21 cellular contexts compared by ENCODE assay signal in genomic region chr14:80523518-80524117, GRCh38.
DNase-seq lines count a peak whose midpoint lies in the region; ATAC-seq and TF ChIP-seq lines count a peak whose summit lies in the region.
"Had no signal": no experiment of that assay in that cellular context is flagged by ENCODE, and none has a peak within 500 bp of the region (broad histone marks: within the 10 kb centered on the region; RNA-seq: fewer than 3 reads in every experiment).

No MANE protein-coding gene starts in this region.

- peaks cover 6% of the 10 kb centered on the region for H3K4me1 ChIP-seq in osteoblast (ENCODE audit: insufficient read depth, low read length)
- H3K4me1 ChIP-seq: spleen had no signal

- H3K27ac Mint-ChIP-seq in activated T-cell treated with anti-CD3 and anti-CD28 coated beads, Interleukin-2, amount 50 U/mL, for 72 hours, result no peak overlapping the region
- H3K27ac Mint-ChIP-seq: natural killer cell, progenitor cell of endocrine pancreas, T-helper 17 cell had no signal

- no peak overlapping the region for H2AFZ ChIP-seq in osteoblast (ENCODE audit: low read length)

- H3K4me1 Mint-ChIP-seq in activated T-cell treated with anti-CD3 and anti-CD28 coated beads, Interleukin-2, amount 50 U/mL, for 72 hours (ENCODE audit: low read depth), result no peaks in the 10 kb centered on the region
- H3K4me1 Mint-ChIP-seq: natural killer cell, T-helper 17 cell had no signal

- H3K27me3 Mint-ChIP-seq in activated T-cell treated with anti-CD3 and anti-CD28 coated beads, Interleukin-2, amount 50 U/mL, for 72 hours (ENCODE audit: low read depth), result no peaks in the 10 kb centered on the region
- H3K27me3 Mint-ChIP-seq: progenitor cell of endocrine pancreas, T-helper 17 cell had no signal

- TF ChIP-seq CTCF in epithelial cell of esophagus (IDR thresholded peaks at IDR 0.05; ENCODE audit: insufficient read depth, low read depth, low read length, missing control alignments) (no peak), osteoblast (IDR thresholded peaks at IDR 0.05; ENCODE audit: extremely low read depth, low read depth, low read length) (no peak)

- no peaks in the 10 kb centered on the region for H4K20me1 ChIP-seq in osteoblast (ENCODE audit: insufficient read depth, low read length)

- no peak overlapping the region for H3K4me3 ChIP-seq in epithelial cell of esophagus (ENCODE audit: low read length)
- H3K4me3 ChIP-seq in osteoblast (ENCODE audit: insufficient read depth, low read length), result no peak overlapping the region
- H3K4me3 ChIP-seq: spleen had no signal

- H3K9me3 Mint-ChIP-seq in activated T-cell treated with anti-CD3 and anti-CD28 coated beads, Interleukin-2, amount 50 U/mL, for 72 hours, result peaks cover 0 to 7% of the 10 kb centered on the region in 2 donors

- no peak overlapping the region for H3K27ac ChIP-seq in osteoblast (ENCODE audit: low read depth, low read length)
- H3K27ac ChIP-seq: spleen, VCaP had no signal

- ATAC-seq in HG02610 (IDR thresholded peaks at IDR 0.05; ENCODE audit: unreplicated experiment) (no peak), GM18909 (IDR thresholded peaks at IDR 0.05; ENCODE audit: poor library complexity, unreplicated experiment) (no peak), HG02623 (IDR thresholded peaks at IDR 0.05; ENCODE audit: unreplicated experiment) (no peak)
- ATAC-seq in activated T-cell treated with anti-CD3 and anti-CD28 coated beads, Interleukin-2, amount 50 U/mL, for 72 hours (replicated peaks in 1 of 2), result no peak
- ATAC-seq: HepG2, natural killer cell, T-helper 17 cell had no signal

- H3K79me2 ChIP-seq in osteoblast (ENCODE audit: insufficient read depth, low read length), result no peaks in the 10 kb centered on the region

- no peak overlapping the region for H3K4me2 ChIP-seq in osteoblast (ENCODE audit: insufficient read depth, low read length)

- H3K36me3 ChIP-seq in osteoblast (ENCODE audit: insufficient read depth, low read length), result no peaks in the 10 kb centered on the region

- no peak overlapping the region for H3K4me3 Mint-ChIP-seq in activated T-cell treated with anti-CD3 and anti-CD28 coated beads, Interleukin-2, amount 50 U/mL, for 72 hours
- H3K4me3 Mint-ChIP-seq: natural killer cell, T-helper 17 cell had no signal

- peak; percentile 19 for DNase-seq in DMS53 treated with DMSO at 0.1 percent for 48 hours (lab: John Stamatoyannopoulos, UW; ENCODE audit: unreplicated experiment)
- peak; percentile 53 for DNase-seq in NCI-H446 treated with DMSO at 0.1 percent for 48 hours (lab: John Stamatoyannopoulos, UW)
- peak; percentile 15 for DNase-seq in epithelial cell of esophagus (ENCODE audit: low read depth)
- peak; percentile 21 for DNase-seq in osteoblast (ENCODE audit: insufficient read length, low spot score, missing footprints)
- no peak for DNase-seq in activated T-cell treated with anti-CD3 and anti-CD28 coated beads, Interleukin-2, amount 50 U/mL, for 72 hours
- DNase-seq: activated naive CD4-positive, alpha-beta T cell treated with Interleukin-2 at 50 U/mL for 16 hours; amygdala; effector memory CD4-positive, alpha-beta T cell; foreskin melanocyte; natural killer cell; NCI-H774; SIG-M5; spleen; stimulated activated CD8-positive, alpha-beta memory T cell treated with anti-CD3 and anti-CD28 coated beads, Interleukin-4, amount 100 ng/mL, for 48 hours; T-helper 17 cell had no signal

- H3K27me3 ChIP-seq in osteoblast (ENCODE audit: insufficient read depth, low read length), result no peaks in the 10 kb centered on the region
- H3K27me3 ChIP-seq: spleen had no signal

- peaks cover 0 to 7% of the 10 kb centered on the region in 2 donors for H3K36me3 Mint-ChIP-seq in activated T-cell treated with anti-CD3 and anti-CD28 coated beads, Interleukin-2, amount 50 U/mL, for 72 hours (ENCODE audit: insufficient read depth in 2 of 2)

- no peaks in the 10 kb centered on the region for H3K9me3 ChIP-seq in osteoblast (ENCODE audit: low read depth, low read length)
- H3K9me3 ChIP-seq: spleen had no signal

Comparison
In these comparisons a context has a peak if more than half of its experiments do, and no peak if none do; other contexts are left out.
1. DNase-seq: peak in DMS53 treated with DMSO at 0.1 percent for 48 hours (single experiment), NCI-H446 treated with DMSO at 0.1 percent for 48 hours (single experiment), epithelial cell of esophagus (single experiment) and osteoblast (single experiment); none in activated T-cell treated with anti-CD3 and anti-CD28 coated beads, Interleukin-2, amount 50 U/mL, for 72 hours (0 of 2).